ENCODE assay signal across 2 cellular contexts in the genomic region with DNA sequence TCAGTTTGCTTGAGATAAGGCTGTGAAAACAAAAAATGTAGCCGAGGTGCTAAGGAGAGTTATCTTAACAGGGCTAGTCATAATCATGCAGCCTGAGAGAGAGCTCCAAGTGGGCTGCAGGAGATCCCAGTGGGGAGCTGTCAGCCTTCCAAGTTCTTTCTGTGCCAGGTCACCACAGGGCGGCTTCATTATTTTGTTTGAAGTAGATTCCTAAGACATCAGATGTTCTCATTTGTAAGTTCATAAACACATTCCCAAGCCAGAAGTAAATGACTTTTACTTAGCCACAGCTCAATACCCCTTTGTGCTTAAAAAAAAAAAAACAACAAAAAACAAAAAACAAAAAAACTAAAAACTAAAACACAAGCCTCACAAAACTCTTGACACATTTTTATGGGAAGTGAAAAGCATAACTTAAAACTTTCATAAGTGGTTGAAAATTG.
TF ChIP-seq lines count a peak whose summit lies in the region.

No MANE protein-coding gene starts in this region.

TF ChIP-seq in H1, 55 proteins besides CTCF, POLR2A, EP300 and RAD21:
- no peak for TF ChIP-seq TEAD4 (IDR thresholded peaks at IDR 0.05; ENCODE audit: low read depth, low read length)

TF ChIP-seq in GM12891, 5 proteins besides CTCF, POLR2A, EP300 and RAD21:
- TF ChIP-seq PAX5 (IDR thresholded peaks at IDR 0.05; ENCODE audit: insufficient read depth, low read length, severe bottlenecking) (no peak), TAF1 (IDR thresholded peaks at IDR 0.05; ENCODE audit: low read depth, low read length) (no peak), POU2F2 (IDR thresholded peaks at IDR 0.05; ENCODE audit: low read depth, low read length) (no peak), POLR2AphosphoS5 (IDR thresholded peaks at IDR 0.05; ENCODE audit: low read depth, low read length) (no peak)
